ENCODE assay signal across 35 cellular contexts in genomic region chr9:125979383-125979782, GRCh38.
"Had no signal": no experiment of that assay in that cellular context is flagged by ENCODE, and none has a peak within 500 bp of the region (broad histone marks: within the 10 kb centered on the region; RNA-seq: fewer than 3 reads in every experiment).

No MANE protein-coding gene starts in this region.

- H3K36me3 ChIP-seq: MG63 had no signal

- H3K4me3 ChIP-seq: MG63 had no signal

- DNase-seq: MG63, MM.1S, MV-4-11, NCI-H1048, NCI-H1092, NCI-H1092 treated with DMSO at 0.1 percent for 48 hours, NCI-H1105, NCI-H1105 treated with DMSO at 0.1 percent for 48 hours, NCI-H1417, NCI-H1417 treated with DMSO at 0.1 percent for 48 hours, NCI-H1436, NCI-H1436 treated with DMSO at 0.1 percent for 48 hours, NCI-H146, NCI-H1694, NCI-H1694 treated with DMSO at 0.1 percent for 48 hours, NCI-H187, NCI-H187 treated with DMSO at 0.1 percent for 48 hours, NCI-H1930, NCI-H2029, NCI-H2029 treated with DMSO at 0.1 percent for 48 hours, NCI-H2081, NCI-H2081 treated with DMSO at 0.1 percent for 48 hours, NCI-H2107, NCI-H2171, NCI-H2171 treated with DMSO at 0.1 percent for 48 hours, NCI-H2227 treated with DMSO at 0.1 percent for 48 hours, NCI-H226, NCI-H345, NCI-H446, NCI-H446 treated with DMSO at 0.1 percent for 48 hours, NCI-H510A, NCI-H510A treated with DMSO at 0.1 percent for 48 hours, NCI-H524, NCI-H524 treated with DMSO at 0.1 percent for 48 hours, NCI-H526 had no signal

- H3K27me3 ChIP-seq: MG63 had no signal
